16 cellular contexts compared by ENCODE assay signal in genomic region chr19:33724021-33724722, GRCh38.
"Had no signal": no experiment of that assay in that cellular context is flagged by ENCODE, and none has a peak within 500 bp of the region (broad histone marks: within the 10 kb centered on the region; RNA-seq: fewer than 3 reads in every experiment).

No MANE protein-coding gene starts in this region.

- H3K4me3 Mint-ChIP-seq: activated naive CD8-positive, alpha-beta T cell treated with anti-CD3 and anti-CD28 coated beads, Interleukin-2, amount 10 ng/mL, durations not matched to agents 7 days and 5 days; activated T-cell treated with anti-CD3 and anti-CD28 coated beads, Interleukin-2, amount 50 U/mL, for 72 hours; natural killer cell; stimulated activated memory B cell treated with anti-CD40 and anti-IgM and Interleukin-4, amounts not matched to agents 10 μg/mL and 1 μg/mL and 100 μg/mL, for 72 hours had no signal

- H3K27me3 Mint-ChIP-seq: activated naive CD8-positive, alpha-beta T cell treated with anti-CD3 and anti-CD28 coated beads, Interleukin-2, amount 10 ng/mL, durations not matched to agents 7 days and 5 days had no signal

- H3K9me3 Mint-ChIP-seq: activated naive CD8-positive, alpha-beta T cell treated with anti-CD3 and anti-CD28 coated beads, Interleukin-2, amount 10 ng/mL, durations not matched to agents 7 days and 5 days; activated T-cell treated with anti-CD3 and anti-CD28 coated beads, Interleukin-2, amount 50 U/mL, for 72 hours; natural killer cell had no signal

- H3K4me1 Mint-ChIP-seq: activated naive CD8-positive, alpha-beta T cell treated with anti-CD3 and anti-CD28 coated beads, Interleukin-2, amount 10 ng/mL, durations not matched to agents 7 days and 5 days; natural killer cell; stimulated activated memory B cell treated with anti-CD40 and anti-IgM and Interleukin-4, amounts not matched to agents 10 μg/mL and 1 μg/mL and 100 μg/mL, for 72 hours had no signal

- DNase-seq: activated CD4-positive, alpha-beta T cell treated with anti-CD3 and anti-CD28 coated beads, Interleukin-2, amount 50 U/mL, for 4 hours; activated naive CD8-positive, alpha-beta T cell treated with anti-CD3 and anti-CD28 coated beads, Interleukin-2, amount 10 ng/mL, durations not matched to agents 7 days and 5 days; activated T-cell treated with anti-CD3 and anti-CD28 coated beads, Interleukin-2, amount 50 U/mL, for 72 hours; amygdala; caudate nucleus; erythroblast; foreskin melanocyte; hypothalamus; islet precursor cell; natural killer cell; nucleus accumbens; stimulated activated CD4-positive, alpha-beta T cell treated with anti-CD3 and anti-CD28 coated beads, Interleukin-4, amount 100 ng/mL, for 4 hours; thyroid gland had no signal

- H3K4me3 ChIP-seq: lung, spleen, thyroid gland had no signal

- H3K36me3 ChIP-seq: spleen, thyroid gland had no signal

- H3K36me3 Mint-ChIP-seq: activated naive CD8-positive, alpha-beta T cell treated with anti-CD3 and anti-CD28 coated beads, Interleukin-2, amount 10 ng/mL, durations not matched to agents 7 days and 5 days; natural killer cell; stimulated activated memory B cell treated with anti-CD40 and anti-IgM and Interleukin-4, amounts not matched to agents 10 μg/mL and 1 μg/mL and 100 μg/mL, for 72 hours had no signal

- H3K27ac ChIP-seq: spleen, thyroid gland had no signal

- H3K27ac Mint-ChIP-seq: activated naive CD8-positive, alpha-beta T cell treated with anti-CD3 and anti-CD28 coated beads, Interleukin-2, amount 10 ng/mL, durations not matched to agents 7 days and 5 days; activated T-cell treated with anti-CD3 and anti-CD28 coated beads, Interleukin-2, amount 50 U/mL, for 72 hours; natural killer cell; stimulated activated memory B cell treated with anti-CD40 and anti-IgM and Interleukin-4, amounts not matched to agents 10 μg/mL and 1 μg/mL and 100 μg/mL, for 72 hours had no signal

- H3K27me3 ChIP-seq: thyroid gland had no signal
